In the genomic region with DNA sequence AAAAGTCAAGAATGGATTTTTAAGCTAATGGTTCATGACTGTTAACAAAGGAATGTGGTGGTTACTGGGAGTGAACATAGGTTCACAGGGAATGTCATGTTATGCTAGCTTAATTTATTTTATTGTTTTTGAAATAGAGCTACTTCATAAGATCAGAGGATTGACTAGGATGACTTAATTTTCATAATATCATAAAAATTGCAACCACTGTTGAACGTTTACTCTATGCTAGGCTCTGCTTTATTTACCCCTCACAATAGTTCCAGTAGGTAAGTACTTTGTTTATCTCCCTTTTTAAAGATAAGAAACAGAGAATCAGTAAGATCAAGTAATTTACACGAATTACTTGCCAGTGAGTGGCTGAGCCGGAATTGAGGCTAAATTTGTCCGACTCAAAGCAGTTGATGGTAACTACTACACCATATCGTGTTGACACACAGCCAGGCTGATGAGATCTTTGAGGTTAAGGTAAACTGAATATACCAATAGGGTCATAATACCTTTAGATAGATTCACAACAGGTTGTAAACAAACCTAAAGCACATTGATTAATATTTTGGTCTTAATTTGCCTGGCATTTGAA, we compare ENCODE assay signal across 13 cellular contexts.
A peak's percentile ranks its signal among the peaks of the same experiment; 100 is the strongest.
DNase-seq lines count a peak whose midpoint lies in the region; ATAC-seq, FAIRE-seq and TF ChIP-seq lines count a peak whose summit lies in the region.
"Had no signal": no experiment of that assay in that cellular context is flagged by ENCODE, and none has a peak within 500 bp of the region (broad histone marks: within the 10 kb centered on the region; RNA-seq: fewer than 3 reads in every experiment).

No MANE protein-coding gene starts in this region.

- H3K4me3 ChIP-seq in PC-9 (no peak overlapping the region; the same call in 1 of the 2 replicates), H7 (ENCODE audit: insufficient read depth, low read depth, low read length) (no peak overlapping the region)
- H3K4me3 ChIP-seq: body of pancreas had no signal

- no peak for TF ChIP-seq CTCF in PC-9 (conservative IDR thresholded peaks at IDR 0.05)

- peak; percentile 89 for FAIRE-seq in endometrium (lab: Jason Lieb, UNC)

- H3K9me3 ChIP-seq in PC-9 (ENCODE audit: insufficient read depth, low read depth), result no peaks in the 10 kb centered on the region
- H3K9me3 ChIP-seq: body of pancreas had no signal

- H3K27ac ChIP-seq in PC-9, result peak overlapping the region; percentile 76
- H3K27ac ChIP-seq: body of pancreas had no signal

- H3K27me3 Mint-ChIP-seq in activated T-cell treated with anti-CD3 and anti-CD28 coated beads, Interleukin-2, amount 50 U/mL, for 4 hours (ENCODE audit: low read depth), result no peaks in the 10 kb centered on the region

- H2AFZ ChIP-seq in PC-9, result no peak overlapping the region

- CTCF ChIA-PET in PC-9 (lab: Charles Lee), result interaction anchor here (0.6 kb wide), 1 partner anchor 582 kb away, joined by 3 read pairs; no protein-coding TSS in a partner anchor

- ATAC-seq in activated T-cell treated with anti-CD3 and anti-CD28 coated beads, Interleukin-2, amount 50 U/mL, for 4 hours, result no peak
- ATAC-seq in HG03571 (IDR thresholded peaks at IDR 0.05; ENCODE audit: unreplicated experiment), result no peak
- ATAC-seq: body of pancreas had no signal

- TSS peak; percentile 22 for BruUV-seq in PC-9 (replicated peaks; lab: Mats Ljungman, UMichigan)

- H3K27me3 ChIP-seq in PC-9 (ENCODE audit: insufficient read depth, low read depth) (no peaks in the 10 kb centered on the region), H7 (ENCODE audit: control insufficient read depth, insufficient read depth, low read length) (no peaks in the 10 kb centered on the region)
- H3K27me3 ChIP-seq: body of pancreas had no signal

- POLR2A ChIA-PET in PC-9 (lab: Charles Lee; ENCODE audit: unreplicated experiment), result interaction anchor here (0.5 to 0.8 kb wide), 8 partner anchors 19 to 200 kb away, joined by 3 to 24 read pairs (median 5); no protein-coding TSS in a partner anchor

- no peaks in the 10 kb centered on the region for H3K9me2 ChIP-seq in PC-9 (ENCODE audit: insufficient read depth)

- H3K79me2 ChIP-seq in PC-9 (ENCODE audit: low read depth), result no peaks in the 10 kb centered on the region

- H3F3A ChIP-seq in PC-9 (ENCODE audit: insufficient read depth, low read depth), result peaks cover 18% of the 10 kb centered on the region

- H3K4me3 Mint-ChIP-seq in activated T-cell treated with anti-CD3 and anti-CD28 coated beads, Interleukin-2, amount 50 U/mL, for 4 hours, result no peak overlapping the region

- H3K9me3 Mint-ChIP-seq in activated T-cell treated with anti-CD3 and anti-CD28 coated beads, Interleukin-2, amount 50 U/mL, for 4 hours, result no peaks in the 10 kb centered on the region

- intact Hi-C loops in PC-9 (cut with micrococcal nuclease; ENCODE audit: unreplicated experiment), result loop anchor here (2.0 kb wide), 2 partner anchors 18 to 52 kb away; no protein-coding TSS in a partner anchor

- H3K36me3 ChIP-seq in PC-9 (ENCODE audit: low read depth) (no peaks in the 10 kb centered on the region), H7 (replicated peaks; ENCODE audit: control insufficient read depth, insufficient read depth, low read length) (no peaks in the 10 kb centered on the region)

- H3K4me2 ChIP-seq in PC-9, result peak overlapping the region; percentile 54

- H4K20me1 ChIP-seq in PC-9 (ENCODE audit: insufficient read depth), result no peaks in the 10 kb centered on the region

- no peaks in the 10 kb centered on the region for H3K36me3 Mint-ChIP-seq in activated T-cell treated with anti-CD3 and anti-CD28 coated beads, Interleukin-2, amount 50 U/mL, for 4 hours (ENCODE audit: insufficient read depth)
- H3K36me3 Mint-ChIP-seq: CD14-positive monocyte had no signal

- DNase-seq in AG20443 (ENCODE audit: low spot score) (peak; percentile 74), PC-9 (peak in 1 of 2 experiments; percentile 87), myocyte (ENCODE audit: low read depth) (peak; percentile 74), DMS79 treated with DMSO at 0.1 percent for 48 hours (lab: John Stamatoyannopoulos, UW) (no peak), H7 (no peak)
- DNase-seq in activated T-cell treated with anti-CD3 and anti-CD28 coated beads, Interleukin-2, amount 50 U/mL, for 4 hours, result no peak
- DNase-seq: body of pancreas; Karpas-422; NCI-H510A treated with DMSO at 0.1 percent for 48 hours; stimulated activated naive CD4-positive, alpha-beta T cell had no signal

- peaks cover 21% of the 10 kb centered on the region for H3K4me1 ChIP-seq in PC-9 (replicated peaks; ENCODE audit: insufficient read depth)

- peaks cover 5% of the 10 kb centered on the region for H3K4me1 Mint-ChIP-seq in activated T-cell treated with anti-CD3 and anti-CD28 coated beads, Interleukin-2, amount 50 U/mL, for 4 hours (ENCODE audit: low read depth)

Comparison
In these comparisons a context has a peak if more than half of its experiments do, and no peak if none do; other contexts are left out.
1. DNase-seq: peak in AG20443 (single experiment) and myocyte (single experiment); none in activated T-cell treated with anti-CD3 and anti-CD28 coated beads, Interleukin-2, amount 50 U/mL, for 4 hours (single experiment), DMS79 treated with DMSO at 0.1 percent for 48 hours (single experiment) and H7 (single experiment).